16 cellular contexts compared by ENCODE assay signal in genomic region chr4:1985780-1986577, GRCh38. TPM values are rescaled to one million over a fixed set of nuclear protein-coding genes. Genes with fewer than 3 reads are reported as not detected.
A peak's percentile ranks its signal among the peaks of the same experiment; 100 is the strongest.
DNase-seq lines count a peak whose midpoint lies in the region; FAIRE-seq and TF ChIP-seq lines count a peak whose summit lies in the region.
"Had no signal": no experiment of that assay in that cellular context is flagged by ENCODE, and none has a peak within 500 bp of the region (broad histone marks: within the 10 kb centered on the region; RNA-seq: fewer than 3 reads in every experiment).

No MANE protein-coding gene starts in this region.

- H2BK15ac ChIP-seq in neuronal stem cell (ENCODE audit: low read length), result no peak overlapping the region

- H3K9me3 ChIP-seq in neuronal stem cell (replicated peaks in 1 of 2; ENCODE audit: control insufficient read depth in 2 of 2, insufficient read depth in 1 of 2, low read depth in 1 of 2, low read length in 2 of 2), result no peaks in the 10 kb centered on the region
- H3K9me3 ChIP-seq: BLaER1 treated with 17β-estradiol and CSF1 and Interleukin-3, amounts not matched to agents 10 nM and 100 nM; Peyer's patch had no signal

- H3K9ac ChIP-seq in neuronal stem cell (ENCODE audit: low read depth, low read length, poor library complexity), result no peak overlapping the region

- no peak overlapping the region for H3K4ac ChIP-seq in neuronal stem cell (ENCODE audit: low read length)

- H4K8ac ChIP-seq in neuronal stem cell (ENCODE audit: low read depth, low read length), result no peak overlapping the region

- H3K36me3 ChIP-seq in neuronal stem cell (replicated peaks in 1 of 2; ENCODE audit: control insufficient read depth in 2 of 2, insufficient read depth in 2 of 2, low read length in 2 of 2) (peaks cover 56 to 98% of the 10 kb centered on the region in 2 donors), brain microvascular endothelial cell (replicated peaks) (peaks cover 52% of the 10 kb centered on the region)

- H3K23ac ChIP-seq in neuronal stem cell (ENCODE audit: low read depth, low read length, poor library complexity), result peak overlapping the region; percentile 73

- H2AK5ac ChIP-seq in neuronal stem cell (ENCODE audit: low read depth, low read length), result no peak overlapping the region

- no peak overlapping the region for H2BK5ac ChIP-seq in neuronal stem cell (ENCODE audit: low read length)

- TF ChIP-seq CTCF in CD14-positive monocyte (IDR thresholded peaks at IDR 0.05) (no peak), D721Med (IDR thresholded peaks at IDR 0.05; ENCODE audit: insufficient read depth, missing control alignments) (no peak), chondrocyte (IDR thresholded peaks at IDR 0.05) (no peak), brain microvascular endothelial cell (IDR thresholded peaks at IDR 0.05; ENCODE audit: low read depth, low read length, missing control alignments) (no peak)

- no peak overlapping the region for H3K27ac Mint-ChIP-seq in CD14-positive monocyte
- H3K27ac Mint-ChIP-seq in chondrocyte (ENCODE audit: unreplicated experiment), result no peak overlapping the region

- peaks cover 78 to 98% of the 10 kb centered on the region in 2 donors for H3K36me3 Mint-ChIP-seq in CD14-positive monocyte
- peaks cover 19% of the 10 kb centered on the region for H3K36me3 Mint-ChIP-seq in chondrocyte (ENCODE audit: low read depth)

- H3K9me3 Mint-ChIP-seq in CD14-positive monocyte, result peaks cover 0 to 3% (median 0%) of the 10 kb centered on the region in 7 donors
- H3K9me3 Mint-ChIP-seq in chondrocyte (ENCODE audit: low read depth), result no peaks in the 10 kb centered on the region
- H3K9me3 Mint-ChIP-seq: CD8-positive, alpha-beta memory T cell had no signal

- H3K27ac ChIP-seq in neuronal stem cell (replicated peaks; ENCODE audit: low read length), result no peak overlapping the region
- H3K27ac ChIP-seq in brain microvascular endothelial cell, result no peak overlapping the region
- H3K27ac ChIP-seq: Peyer's patch had no signal

- no peak overlapping the region for H3K14ac ChIP-seq in neuronal stem cell (ENCODE audit: low read length)

- DNase-seq in CD14-positive monocyte (ENCODE audit: low spot score) (peak; percentile 44), D721Med (ENCODE audit: insufficient read length, low spot score) (peak; percentile 5), chondrocyte (ENCODE audit: low spot score) (peak; percentile 89), neuronal stem cell (ENCODE audit: low spot score) (no peak), OCI-M1 (lab: John Stamatoyannopoulos, UW) (no peak), DMS53 (lab: John Stamatoyannopoulos, UW) (no peak), brain microvascular endothelial cell (no peak)
- DNase-seq in activated CD4-positive, CD25-positive, alpha-beta regulatory T cell (lab: John Stamatoyannopoulos, UW), result no peak
- DNase-seq: CD8-positive, alpha-beta memory T cell; DND-41; HCEC 1CT; NCI-H1105; NCI-H1694; Peyer's patch; Right ventricle myocardium superior had no signal

- H3K4me3 Mint-ChIP-seq in CD14-positive monocyte (no peak overlapping the region), chondrocyte (ENCODE audit: unreplicated experiment) (no peak overlapping the region)
- H3K4me3 Mint-ChIP-seq: CD8-positive, alpha-beta memory T cell had no signal

- no peak overlapping the region for H4K91ac ChIP-seq in neuronal stem cell (ENCODE audit: low read depth, low read length, poor library complexity)

- WGBS in neuronal stem cell (ENCODE audit: extremely low coverage in 2 of 2, insufficient read length in 2 of 2, insufficient replicate concordance in 1 of 2), 2 donors, result no CpG with 5 or more reads among the region's 54 CpGs

- in situ Hi-C loops in brain microvascular endothelial cell (cut with HindIII; ENCODE audit: low pct_ligation_motif_present, low sequenced_read_pairs), result no loop called here

- no peaks in the 10 kb centered on the region for H3K4me1 ChIP-seq in neuronal stem cell (ENCODE audit: control insufficient read depth in 2 of 2, insufficient read depth in 1 of 2, low read depth in 1 of 2, low read length in 2 of 2)
- H3K4me1 ChIP-seq: Peyer's patch had no signal

- no peak for FAIRE-seq in D721Med (lab: Jason Lieb, UNC)

- no peaks in the 10 kb centered on the region for H3K27me3 ChIP-seq in neuronal stem cell (ENCODE audit: control insufficient read depth in 3 of 3, insufficient read depth in 3 of 3, low read depth in 1 of 3, low read length in 3 of 3)
- H3K27me3 ChIP-seq in brain microvascular endothelial cell (replicated peaks), result no peaks in the 10 kb centered on the region
- H3K27me3 ChIP-seq: BLaER1 treated with 17β-estradiol and CSF1 and Interleukin-3, amounts not matched to agents 10 nM and 100 nM; Peyer's patch had no signal

- peaks cover 11% of the 10 kb centered on the region for H3K79me1 ChIP-seq in neuronal stem cell (ENCODE audit: low read depth, low read length)

- no peaks in the 10 kb centered on the region for H3K4me1 Mint-ChIP-seq in CD14-positive monocyte
- H3K4me1 Mint-ChIP-seq in chondrocyte (ENCODE audit: low read depth), result peaks cover 11% of the 10 kb centered on the region

- intact Hi-C loops in CD14-positive monocyte (cut with micrococcal nuclease), result no loop called here

- peak overlapping the region; percentile 38 for H3K18ac ChIP-seq in neuronal stem cell (ENCODE audit: low read length)

- H3K27me3 Mint-ChIP-seq in CD14-positive monocyte (ENCODE audit: low read depth in 3 of 3) (no peaks in the 10 kb centered on the region), chondrocyte (ENCODE audit: low read depth) (no peaks in the 10 kb centered on the region)
- H3K27me3 Mint-ChIP-seq: CD8-positive, alpha-beta memory T cell had no signal

- H2AFZ ChIP-seq in neuronal stem cell (ENCODE audit: low read length), result no peak overlapping the region

- no peak overlapping the region for H2BK120ac ChIP-seq in neuronal stem cell (ENCODE audit: low read depth, low read length)

- no peak overlapping the region for H2BK12ac ChIP-seq in neuronal stem cell (ENCODE audit: low read length)

- H3K4me2 ChIP-seq in neuronal stem cell (ENCODE audit: insufficient read depth, low read length, poor library complexity, severe bottlenecking), result no peak overlapping the region

- no peak overlapping the region for H3K4me3 ChIP-seq in neuronal stem cell (ENCODE audit: low read length in 2 of 2)
- no peak overlapping the region for H3K4me3 ChIP-seq in brain microvascular endothelial cell (ENCODE audit: low read depth, low read length)
- H3K4me3 ChIP-seq: BLaER1 treated with 17β-estradiol and CSF1 and Interleukin-3, amounts not matched to agents 10 nM and 100 nM; Peyer's patch had no signal

RNA-seq across cellular contexts. Expression of gene NELFA, which starts 22.8 kb away (rescaled TPM):
- polyA plus RNA-seq in CD14-positive monocyte, result 10 to 100 TPM; 10.0 to 10.5 TPM
- total RNA-seq in chondrocyte, result 23.5 to 25.6 TPM (median 24.0 TPM) in 3 replicates
- 42.9 TPM for polyA plus RNA-seq in neuronal stem cell (2013, experiment 1 of 2)
- polyA plus RNA-seq in neuronal stem cell (2013, experiment 2 of 2), result 44.3 TPM

Comparison
In these comparisons a context has a peak if more than half of its experiments do, and no peak if none do; other contexts are left out.
1. DNase-seq: peak in CD14-positive monocyte (single experiment), D721Med (single experiment) and chondrocyte (single experiment); none in neuronal stem cell (single experiment), activated CD4-positive, CD25-positive, alpha-beta regulatory T cell (0 of 4), OCI-M1 (single experiment), DMS53 (single experiment) and brain microvascular endothelial cell (single experiment).